ENCODE assay signal across 31 cellular contexts in the genomic region with DNA sequence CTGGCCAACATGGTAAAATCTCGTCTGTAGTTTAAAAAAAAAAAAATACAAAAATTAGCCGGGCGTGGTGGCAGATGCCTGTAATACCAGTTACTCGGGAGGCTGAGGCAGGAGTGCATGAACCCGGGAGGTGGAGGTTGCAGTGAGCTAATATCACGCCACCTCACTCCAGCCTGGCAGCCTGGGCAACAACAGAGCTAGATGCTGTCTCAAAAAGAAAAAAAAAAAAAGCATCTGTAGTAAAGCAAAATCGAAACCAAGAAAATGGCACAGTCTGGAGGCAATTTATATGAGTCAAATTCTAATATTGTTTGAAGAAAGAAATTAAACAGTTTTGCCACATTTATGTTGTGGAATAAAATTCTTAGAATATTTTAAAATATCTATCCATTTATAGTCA.
"Had no signal": no experiment of that assay in that cellular context is flagged by ENCODE, and none has a peak within 500 bp of the region (broad histone marks: within the 10 kb centered on the region; RNA-seq: fewer than 3 reads in every experiment).

No MANE protein-coding gene starts in this region.

- H3K9ac ChIP-seq: SK-N-SH had no signal

- FAIRE-seq: colon, TTC549 had no signal

- ATAC-seq: activated CD8-positive, alpha-beta T cell treated with anti-CD3 and anti-CD28 coated beads for 36 hours; activated T-cell treated with anti-CD3 and anti-CD28 coated beads, Interleukin-2, amount 50 U/mL, for 72 hours; activated T-helper 17 cell treated with anti-CD3 and anti-CD28 coated beads, Interleukin-2, amount 50 U/mL, for 72 hours; Panc1 had no signal

- H3K4me3 ChIP-seq: MG63, SJSA1 had no signal

- H3K9me3 ChIP-seq: MG63, SJSA1, SK-N-SH had no signal

- DNase-seq: activated CD4-positive, alpha-beta T cell treated with anti-CD3 and anti-CD28 coated beads, Interleukin-2, amount 10 ng/mL, durations not matched to agents 24 days and 14 days; activated CD4-positive, alpha-beta T cell treated with anti-CD3 and anti-CD28 coated beads, Interleukin-2, amount 50 U/mL, for 4 hours; activated CD8-positive, alpha-beta T cell treated with anti-CD3 and anti-CD28 coated beads for 36 hours; activated effector memory CD4-positive, alpha-beta T cell treated with anti-CD3 and anti-CD28 coated beads, Interleukin-2, amount 50 U/mL, for 16 hours; activated naive CD4-positive, alpha-beta T cell; activated naive CD4-positive, alpha-beta T cell treated with anti-CD3 and anti-CD28 coated beads, Interleukin-2, amount 50 U/mL, for 16 hours; activated naive CD8-positive, alpha-beta T cell treated with anti-CD3 and anti-CD28 coated beads for 36 hours; activated T-cell treated with anti-CD3 and anti-CD28 coated beads, Interleukin-2, amount 50 U/mL, for 1 hour; activated T-cell treated with anti-CD3 and anti-CD28 coated beads, Interleukin-2, amount 50 U/mL, for 72 hours; amniotic stem cell; aorta; brain microvascular endothelial cell; central memory CD4-positive, alpha-beta T cell; Karpas-422; MG63; MV-4-11; NCI-H1092; NCI-H1436 treated with DMSO at 0.1 percent for 48 hours; NCI-H1694 treated with DMSO at 0.1 percent for 48 hours; NCI-H2029; NCI-H510A; NCI-H526; NCI-H748 treated with DMSO at 0.1 percent for 48 hours; RPMI8226; SHP77 treated with DMSO at 0.1 percent for 48 hours; SK-N-SH had no signal

- H3K4me2 ChIP-seq: SK-N-SH had no signal

- H3K27ac ChIP-seq: brain microvascular endothelial cell, SJSA1 had no signal

- H3K27me3 ChIP-seq: brain microvascular endothelial cell, MG63, SJSA1 had no signal

- H3K4me1 ChIP-seq: SJSA1 had no signal

- H3K36me3 ChIP-seq: brain microvascular endothelial cell, MG63, SJSA1 had no signal
